17 cellular contexts compared by ENCODE assay signal in genomic region chr12:56679834-56680575, GRCh38. TPM values are rescaled to one million over a fixed set of nuclear protein-coding genes. Genes with fewer than 3 reads are reported as not detected.
A peak's percentile ranks its signal among the peaks of the same experiment; 100 is the strongest.
DNase-seq lines count a peak whose midpoint lies in the region; ATAC-seq and TF ChIP-seq lines count a peak whose summit lies in the region.
"Had no signal": no experiment of that assay in that cellular context is flagged by ENCODE, and none has a peak within 500 bp of the region (broad histone marks: within the 10 kb centered on the region; RNA-seq: fewer than 3 reads in every experiment).

No MANE protein-coding gene starts in this region.

- no peaks in the 10 kb centered on the region for H3K27me3 ChIP-seq in WERI-Rb-1 (ENCODE audit: insufficient read depth, low read depth, severe bottlenecking)
- H3K27me3 ChIP-seq in suprapubic skin = no peaks in the 10 kb centered on the region
- H3K27me3 ChIP-seq in vagina = no peaks in the 10 kb centered on the region
- H3K27me3 ChIP-seq: cardiac muscle cell, foreskin keratinocyte had no signal

- ATAC-seq in GM21447 (IDR thresholded peaks at IDR 0.05; ENCODE audit: unreplicated experiment) (no peak), HG02763 (IDR thresholded peaks at IDR 0.05; ENCODE audit: unreplicated experiment) (no peak)
- ATAC-seq: activated naive CD4-positive, alpha-beta T cell treated with anti-CD3 and anti-CD28 coated beads, Interleukin-2, amount 50 U/mL, for 72 hours; foreskin keratinocyte; Panc1 had no signal

- peak; percentile 26 for DNase-seq in stimulated activated CD4-positive, alpha-beta T cell treated with anti-CD3 and anti-CD28 coated beads, Interleukin-1b, Interleukin-23, amount 100 ng/mL, for 48 hours
- no peak for DNase-seq in stimulated activated CD4-positive, alpha-beta T cell treated with anti-CD3 and anti-CD28 coated beads, Interleukin-12 subunit alpha, Interleukin-12 subunit beta, amount 100 ng/mL, for 4 hours
- peak; percentile 16 for DNase-seq in WERI-Rb-1
- DNase-seq in islet precursor cell = peak; percentile 38
- peak; percentile 26 to 31 for DNase-seq in suprapubic skin (ENCODE audit: low spot score in 2 of 2)
- no peak for DNase-seq in vagina (ENCODE audit: extremely low spot score in 2 of 2)
- DNase-seq: activated CD4-positive, alpha-beta T cell treated with anti-CD3 and anti-CD28 coated beads for 4 hours; foreskin keratinocyte; NCI-H187 treated with DMSO at 0.1 percent for 48 hours; NCI-H526; small intestine had no signal

- H3K4me3 ChIP-seq in WERI-Rb-1 (ENCODE audit: low read depth, low read length) (no peak overlapping the region), suprapubic skin (no peak overlapping the region), vagina (no peak overlapping the region)
- H3K4me3 ChIP-seq: cardiac muscle cell, thoracic aorta had no signal

- TF ChIP-seq POLR2A in suprapubic skin (IDR thresholded peaks at IDR 0.05) = no peak
- TF ChIP-seq POLR2A in vagina (IDR thresholded peaks at IDR 0.05) = no peak

- H3K9me3 ChIP-seq in WERI-Rb-1 (ENCODE audit: severe bottlenecking) (no peaks in the 10 kb centered on the region), suprapubic skin (no peaks in the 10 kb centered on the region), vagina (no peaks in the 10 kb centered on the region)
- H3K9me3 ChIP-seq: thoracic aorta had no signal

- peaks cover 56% of the 10 kb centered on the region for H3K36me3 ChIP-seq in WERI-Rb-1
- H3K36me3 ChIP-seq in suprapubic skin = no peaks in the 10 kb centered on the region
- H3K36me3 ChIP-seq in vagina = peaks cover 0 to 11% of the 10 kb centered on the region in 2 donors

- H3K4me1 ChIP-seq in suprapubic skin (peaks cover 43% of the 10 kb centered on the region), vagina (peaks cover 93% of the 10 kb centered on the region)
- H3K4me1 ChIP-seq: foreskin keratinocyte had no signal

- no peak for TF ChIP-seq CTCF in WERI-Rb-1 (IDR thresholded peaks at IDR 0.05; ENCODE audit: low read depth, low read length)
- TF ChIP-seq CTCF in suprapubic skin (IDR thresholded peaks at IDR 0.05) = no peak
- TF ChIP-seq CTCF in vagina (IDR thresholded peaks at IDR 0.05) = no peak

- intact Hi-C loops in vagina (cut with DNase I) = no loop called here

- H3K27ac ChIP-seq in WERI-Rb-1 (peak overlapping the region; percentile 25), suprapubic skin (no peak overlapping the region), vagina (no peak overlapping the region)
- H3K27ac ChIP-seq: cardiac muscle cell, foreskin keratinocyte, thoracic aorta had no signal

- 88% methylated on average over 15 of the region's 15 CpGs for WGBS in suprapubic skin

- no peak for TF ChIP-seq EP300 in suprapubic skin (IDR thresholded peaks at IDR 0.05)

RNA-seq across cellular contexts. Expression of gene PTGES3, which starts 8.1 kb away (rescaled TPM):
- 10 to 100 TPM; 51.7 to 71.2 (median 69.9) TPM for total RNA-seq in suprapubic skin
- total RNA-seq in vagina = 81.0 TPM

RNA-seq across cellular contexts. Expression of gene ATP5F1B, which starts 34.2 kb away (rescaled TPM):
- total RNA-seq in suprapubic skin (100 to 1,000 TPM; 423 to 515 (median 438) TPM), vagina (405 TPM)

RNA-seq across cellular contexts. Expression of gene NACA, which starts 45.1 kb away (rescaled TPM):
- total RNA-seq in suprapubic skin (1,000 to 10,000 TPM; 1,068 to 1,481 (median 1,369) TPM), vagina (1,274 TPM)

RNA-seq across cellular contexts. Expression of gene BAZ2A, which starts 49.9 kb away (rescaled TPM):
- 100 to 1,000 TPM in 3 of 4 donors, 10 to 100 TPM in 1; 100.0 to 243 (median 129) TPM for total RNA-seq in suprapubic skin
- total RNA-seq in vagina = 92.8 TPM

Comparison
In these comparisons a context has a peak if more than half of its experiments do, and no peak if none do; other contexts are left out.
1. DNase-seq: peak in stimulated activated CD4-positive, alpha-beta T cell treated with anti-CD3 and anti-CD28 coated beads, Interleukin-1b, Interleukin-23, amount 100 ng/mL, for 48 hours (single experiment), WERI-Rb-1 (single experiment), islet precursor cell (single experiment) and suprapubic skin (2 of 2); none in stimulated activated CD4-positive, alpha-beta T cell treated with anti-CD3 and anti-CD28 coated beads, Interleukin-12 subunit alpha, Interleukin-12 subunit beta, amount 100 ng/mL, for 4 hours (single experiment) and vagina (0 of 2).